Comparison of ENCODE assay signal across 29 cellular contexts in the genomic region with DNA sequence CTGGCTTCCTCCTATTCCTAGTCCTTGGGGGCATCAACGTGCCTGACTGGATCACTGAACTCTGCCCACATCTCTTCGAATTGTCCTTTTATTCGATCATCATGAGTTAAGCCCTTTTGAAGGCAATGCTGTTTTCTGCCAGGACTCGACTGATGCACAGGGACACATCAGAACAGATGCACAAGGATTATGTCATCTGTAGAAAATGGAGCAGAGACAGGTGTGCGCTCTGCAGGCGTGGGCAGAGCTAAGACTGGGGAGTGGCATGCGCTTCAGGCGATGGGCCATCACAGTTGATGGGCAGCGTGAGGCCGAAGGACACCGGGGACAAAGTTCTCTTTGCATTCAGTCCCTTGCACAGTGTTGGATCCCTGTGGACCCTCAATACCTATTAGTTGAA. TPM values are rescaled to one million over a fixed set of nuclear protein-coding genes. Genes with fewer than 3 reads are reported as not detected.
"Had no signal": no experiment of that assay in that cellular context is flagged by ENCODE, and none has a peak within 500 bp of the region (broad histone marks: within the 10 kb centered on the region; RNA-seq: fewer than 3 reads in every experiment).

No MANE protein-coding gene starts in this region.

- H3K27ac Mint-ChIP-seq: activated naive CD4-positive, alpha-beta T cell treated with anti-CD3 and anti-CD28 coated beads, Interleukin-2, amount 10 ng/mL, durations not matched to agents 7 days and 5 days; activated naive CD8-positive, alpha-beta T cell treated with anti-CD3 and anti-CD28 coated beads, Interleukin-2, amount 10 ng/mL, durations not matched to agents 7 days and 5 days; brain; endodermal cell; immature natural killer cell; mesothelial cell of epicardium; naive thymus-derived CD8-positive, alpha-beta T cell; T-helper 1 cell treated with Interleukin-12 subunit alpha and Interleukin-12 subunit beta and Interleukin-4 antibody, amounts not matched to agents 30 μg/mL and 1 μg/mL, for 36 hours had no signal

- H3K36me3 ChIP-seq: ascending aorta, cardiac muscle cell, heart left ventricle, neural progenitor cell, spleen, suprapubic skin, tibial artery, upper lobe of right lung had no signal

- H3K27me3 ChIP-seq: ascending aorta, cardiac muscle cell, neural progenitor cell, spleen, suprapubic skin, tibial artery, upper lobe of right lung had no signal

- H2AFZ ChIP-seq: neural progenitor cell had no signal

- DNase-seq: activated CD4-positive, alpha-beta T cell treated with anti-CD3 and anti-CD28 coated beads for 4 hours; activated CD4-positive, alpha-beta T cell treated with anti-CD3 and anti-CD28 coated beads, Interleukin-2, amount 50 U/mL, for 4 hours; activated CD8-positive, alpha-beta memory T cell treated with anti-CD3 and anti-CD28 coated beads for 24 hours; activated effector memory CD4-positive, alpha-beta T cell treated with Interleukin-2 at 50 U/mL for 16 hours; activated naive CD4-positive, alpha-beta T cell treated with anti-CD3 and anti-CD28 coated beads, Interleukin-2, amount 10 ng/mL, durations not matched to agents 7 days and 5 days; activated naive CD8-positive, alpha-beta T cell treated with anti-CD3 and anti-CD28 coated beads, Interleukin-2, amount 10 ng/mL, durations not matched to agents 7 days and 5 days; endodermal cell; foreskin fibroblast; heart left ventricle; hypothalamus; immature natural killer cell; kidney; naive thymus-derived CD8-positive, alpha-beta T cell; retina; spleen; stimulated activated naive CD4-positive, alpha-beta T cell; T-helper 9 cell; upper lobe of right lung had no signal

- H3K4me1 Mint-ChIP-seq: activated naive CD4-positive, alpha-beta T cell treated with anti-CD3 and anti-CD28 coated beads, Interleukin-2, amount 10 ng/mL, durations not matched to agents 7 days and 5 days; activated naive CD8-positive, alpha-beta T cell treated with anti-CD3 and anti-CD28 coated beads, Interleukin-2, amount 10 ng/mL, durations not matched to agents 7 days and 5 days; endodermal cell; immature natural killer cell; naive thymus-derived CD8-positive, alpha-beta T cell; neural progenitor cell had no signal

- H3K4me2 ChIP-seq: neural progenitor cell had no signal

- H3K4me3 ChIP-seq: ascending aorta, cardiac muscle cell, heart left ventricle, neural progenitor cell, spleen, suprapubic skin, tibial artery, upper lobe of right lung had no signal

- H3K4me3 Mint-ChIP-seq: activated naive CD4-positive, alpha-beta T cell treated with anti-CD3 and anti-CD28 coated beads, Interleukin-2, amount 10 ng/mL, durations not matched to agents 7 days and 5 days; activated naive CD8-positive, alpha-beta T cell treated with anti-CD3 and anti-CD28 coated beads, Interleukin-2, amount 10 ng/mL, durations not matched to agents 7 days and 5 days; brain; endodermal cell; immature natural killer cell; mesothelial cell of epicardium; naive thymus-derived CD8-positive, alpha-beta T cell; neural progenitor cell; T-helper 1 cell treated with Interleukin-12 subunit alpha and Interleukin-12 subunit beta and Interleukin-4 antibody, amounts not matched to agents 30 μg/mL and 1 μg/mL, for 36 hours had no signal

- H3K9me3 ChIP-seq: ascending aorta, heart left ventricle, spleen, suprapubic skin, tibial artery, upper lobe of right lung had no signal

- H3K36me3 Mint-ChIP-seq: activated naive CD4-positive, alpha-beta T cell treated with anti-CD3 and anti-CD28 coated beads, Interleukin-2, amount 10 ng/mL, durations not matched to agents 7 days and 5 days; activated naive CD8-positive, alpha-beta T cell treated with anti-CD3 and anti-CD28 coated beads, Interleukin-2, amount 10 ng/mL, durations not matched to agents 7 days and 5 days; brain; immature natural killer cell; mesothelial cell of epicardium; naive thymus-derived CD8-positive, alpha-beta T cell; neural progenitor cell had no signal

- H3K4me1 ChIP-seq: heart left ventricle, neural progenitor cell, spleen, suprapubic skin, upper lobe of right lung had no signal

- H3K9ac ChIP-seq: neural progenitor cell had no signal

- H3K9me3 Mint-ChIP-seq: activated naive CD4-positive, alpha-beta T cell treated with anti-CD3 and anti-CD28 coated beads, Interleukin-2, amount 10 ng/mL, durations not matched to agents 7 days and 5 days; activated naive CD8-positive, alpha-beta T cell treated with anti-CD3 and anti-CD28 coated beads, Interleukin-2, amount 10 ng/mL, durations not matched to agents 7 days and 5 days; endodermal cell; immature natural killer cell; mesothelial cell of epicardium; naive thymus-derived CD8-positive, alpha-beta T cell; neural progenitor cell; T-helper 1 cell treated with Interleukin-12 subunit alpha and Interleukin-12 subunit beta and Interleukin-4 antibody, amounts not matched to agents 30 μg/mL and 1 μg/mL, for 36 hours had no signal

- H3K27ac ChIP-seq: ascending aorta, cardiac muscle cell, heart left ventricle, neural progenitor cell, spleen, suprapubic skin, upper lobe of right lung, VCaP had no signal

RNA-seq across cellular contexts. Expression of a gene that starts 13.1 kb away (rescaled TPM):
- total RNA-seq: activated naive CD8-positive, alpha-beta T cell treated with anti-CD3 and anti-CD28 coated beads, Interleukin-2, amount 10 ng/mL, durations not matched to agents 7 days and 5 days; ascending aorta; cardiac muscle cell; chondrocyte; heart left ventricle; kidney; mesothelial cell of epicardium; naive thymus-derived CD8-positive, alpha-beta T cell; omental fat pad; spleen; upper lobe of right lung had no signal
- polyA plus RNA-seq: cardiac muscle cell; heart left ventricle; immature natural killer cell; naive thymus-derived CD8-positive, alpha-beta T cell; spleen had no signal
